ENCODE assay signal across 8 cellular contexts in the genomic region with DNA sequence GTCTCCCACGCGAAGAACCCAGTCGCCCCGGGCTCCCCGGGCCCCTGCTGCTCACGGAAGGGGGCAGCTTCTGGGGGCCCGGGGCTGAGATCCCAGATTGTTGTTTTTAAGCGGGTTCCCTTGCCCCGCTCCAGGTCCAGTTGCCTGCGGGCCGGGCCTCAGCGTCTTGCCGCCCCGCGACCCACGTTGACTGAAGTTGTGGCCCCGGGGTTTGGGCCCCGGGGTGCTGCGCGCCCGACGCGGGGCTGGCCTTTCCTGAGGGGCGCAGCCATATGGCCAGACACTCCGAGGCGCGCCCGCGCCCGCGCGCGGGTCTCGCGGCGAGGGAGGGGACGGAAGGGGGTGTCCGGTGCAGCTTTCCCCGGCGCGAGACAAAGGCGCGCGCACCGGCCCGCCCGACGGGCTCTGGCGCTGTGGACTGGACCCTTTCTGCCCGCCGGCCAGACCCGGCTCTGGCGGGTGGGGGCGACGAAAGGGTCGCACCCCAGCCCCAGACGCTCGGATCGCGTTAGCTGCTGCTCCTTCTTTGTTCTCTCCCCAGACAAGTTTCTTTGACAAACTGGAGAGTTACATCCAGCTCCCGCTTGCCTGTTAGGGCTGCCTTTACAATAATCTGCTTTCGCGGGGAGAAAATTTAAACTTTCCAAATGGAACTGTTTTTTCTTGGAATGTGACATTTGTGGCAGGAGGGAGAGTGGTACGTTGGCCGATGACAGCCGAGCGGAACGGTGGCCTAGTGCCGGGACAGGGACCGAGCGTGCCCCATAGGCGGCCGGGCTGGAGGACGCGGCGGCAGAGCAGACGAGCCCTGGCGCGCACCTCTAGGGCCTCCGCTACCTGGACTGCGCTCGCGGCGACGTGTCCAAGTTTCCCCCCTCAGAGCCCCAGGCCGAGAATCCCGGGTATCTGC. TPM values are rescaled to one million over a fixed set of nuclear protein-coding genes. Genes with fewer than 3 reads are reported as not detected.
A peak's percentile ranks its signal among the peaks of the same experiment; 100 is the strongest.
DNase-seq lines count a peak whose midpoint lies in the region; FAIRE-seq and TF ChIP-seq lines count a peak whose summit lies in the region.

No MANE protein-coding gene starts in this region.

- peak overlapping the region; percentile 77 for H3K27ac Mint-ChIP-seq in astrocyte (ENCODE audit: unreplicated experiment)

- H3K27me3 Mint-ChIP-seq in astrocyte (ENCODE audit: low read depth, unreplicated experiment) = peaks cover 3% of the 10 kb centered on the region

- no peaks in the 10 kb centered on the region for H3K9me3 ChIP-seq in astrocyte (ENCODE audit: insufficient read depth, low read depth, low read length)

- TF ChIP-seq CTCF in astrocyte (IDR thresholded peaks at IDR 0.05; ENCODE audit: insufficient read depth, low read depth, low read length) (no peak), retinal pigment epithelial cell (conservative IDR thresholded peaks at IDR 0.05; ENCODE audit: low read depth, low read length) (no peak)

- H3K9ac ChIP-seq in astrocyte (ENCODE audit: low read length) = peak overlapping the region; percentile 97

- no peaks in the 10 kb centered on the region for H3K36me3 ChIP-seq in astrocyte (ENCODE audit: insufficient read depth, low read length)

- H3K4me3 Mint-ChIP-seq in astrocyte (ENCODE audit: unreplicated experiment) = peak overlapping the region; percentile 97

- peak; percentile 18 for DNase-seq in stimulated activated CD4-positive, alpha-beta T cell treated with anti-CD3 and anti-CD28 coated beads, Interleukin-15, amount 100 ng/mL, for 24 hours
- no peak for DNase-seq in stimulated activated CD4-positive, alpha-beta T cell treated with anti-CD3 and anti-CD28 coated beads, Interleukin-4, amount 100 ng/mL, for 24 hours
- DNase-seq in KG1 (lab: John Stamatoyannopoulos, UW) (peak; percentile 57), astrocyte (ENCODE audit: low read depth) (peak; percentile 32), hypothalamus (lab: John Stamatoyannopoulos, UW) (peak in 29 of 51 donors; percentile 1 to 52 (median 18)), retinal pigment epithelial cell (ENCODE audit: low read depth) (no peak), islet precursor cell (no peak), inferior parietal cortex (ENCODE audit: extremely low spot score) (no peak)

- peak overlapping the region; percentile 90 for H3K27ac ChIP-seq in astrocyte (ENCODE audit: low read depth, low read length)

- H3K79me2 ChIP-seq in astrocyte (ENCODE audit: insufficient read depth, low read length) = peaks cover 55% of the 10 kb centered on the region

- H3K27me3 ChIP-seq in astrocyte (ENCODE audit: insufficient read depth, low read length) = no peaks in the 10 kb centered on the region

- peaks cover 15% of the 10 kb centered on the region for H3K4me1 Mint-ChIP-seq in astrocyte (ENCODE audit: low read depth, unreplicated experiment)

- H3K4me3 ChIP-seq in astrocyte (ENCODE audit: insufficient read depth, low read depth, low read length) (peak overlapping the region; percentile 94), retinal pigment epithelial cell (ENCODE audit: low read length) (peak overlapping the region; percentile 86)

- H2AFZ ChIP-seq in astrocyte (ENCODE audit: low read depth, low read length) = peak overlapping the region; percentile 85

- peaks cover 43% of the 10 kb centered on the region for H4K20me1 ChIP-seq in astrocyte (ENCODE audit: insufficient read depth, low read length)

- no peak for FAIRE-seq in astrocyte (lab: Jason Lieb, UNC)

- peak overlapping the region; percentile 91 for H3K4me2 ChIP-seq in astrocyte (ENCODE audit: low read length)

- peaks cover 21% of the 10 kb centered on the region for H3K4me1 ChIP-seq in astrocyte (ENCODE audit: insufficient read depth, low read length)

- no peaks in the 10 kb centered on the region for H3K9me3 Mint-ChIP-seq in astrocyte (ENCODE audit: unreplicated experiment)

- peaks cover 3% of the 10 kb centered on the region for H3K36me3 Mint-ChIP-seq in astrocyte (ENCODE audit: low read depth, unreplicated experiment)

RNA-seq across cellular contexts. Expression of a gene that starts 0.7 kb away (rescaled TPM):
- total RNA-seq in astrocyte = 46.1 and 47.8 TPM in 2 replicates

Comparison
In these comparisons a context has a peak if more than half of its experiments do, and no peak if none do; other contexts are left out.
1. DNase-seq: peak in stimulated activated CD4-positive, alpha-beta T cell treated with anti-CD3 and anti-CD28 coated beads, Interleukin-15, amount 100 ng/mL, for 24 hours (single experiment), KG1 (single experiment), astrocyte (single experiment) and hypothalamus (29 of 51); none in stimulated activated CD4-positive, alpha-beta T cell treated with anti-CD3 and anti-CD28 coated beads, Interleukin-4, amount 100 ng/mL, for 24 hours (single experiment), retinal pigment epithelial cell (single experiment), islet precursor cell (single experiment) and inferior parietal cortex (single experiment).